Comparison of ENCODE assay signal across 1 cellular context in the genomic region with DNA sequence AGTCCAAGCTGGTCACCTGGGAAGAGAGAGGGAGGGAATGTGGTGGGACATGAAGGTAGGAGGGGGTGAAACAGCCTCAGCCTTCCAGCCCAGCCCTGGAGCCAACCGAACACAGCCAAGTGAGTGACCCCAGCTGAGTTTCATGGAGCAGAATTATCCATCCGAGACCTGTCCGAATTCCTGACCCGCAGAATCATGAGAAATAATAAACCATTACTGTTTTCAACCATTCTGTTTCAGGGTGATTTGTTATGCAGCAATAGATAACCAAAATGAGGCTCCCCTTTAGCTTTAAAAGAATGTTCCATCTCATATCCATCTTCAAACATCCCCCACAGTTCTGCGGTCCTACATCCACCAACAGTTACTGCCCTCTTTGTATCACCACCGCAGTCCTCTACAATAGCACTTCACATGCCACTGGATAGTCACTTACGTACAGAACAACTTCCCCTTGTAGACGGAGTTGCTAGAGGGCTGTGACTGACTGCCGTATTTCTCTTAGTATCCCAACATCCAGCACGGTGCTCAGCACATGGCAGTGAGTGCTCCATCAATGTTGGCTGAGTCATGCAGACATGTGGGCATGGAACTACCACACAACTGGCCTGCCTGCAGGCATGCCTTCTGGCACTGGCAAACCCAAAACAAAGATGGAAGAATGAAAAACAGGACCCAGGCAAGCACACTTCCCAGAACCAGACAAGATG.
A peak's percentile ranks its signal among the peaks of the same experiment; 100 is the strongest.
TF ChIP-seq lines count a peak whose summit lies in the region.

No MANE protein-coding gene starts in this region.

TF ChIP-seq in H1, 55 proteins besides CTCF, POLR2A, EP300 and RAD21:
- TF ChIP-seq ZNF274 (IDR thresholded peaks at IDR 0.05; ENCODE audit: borderline replicate concordance, extremely low read depth, low read length): no peak
- TF ChIP-seq, protein P1, sequence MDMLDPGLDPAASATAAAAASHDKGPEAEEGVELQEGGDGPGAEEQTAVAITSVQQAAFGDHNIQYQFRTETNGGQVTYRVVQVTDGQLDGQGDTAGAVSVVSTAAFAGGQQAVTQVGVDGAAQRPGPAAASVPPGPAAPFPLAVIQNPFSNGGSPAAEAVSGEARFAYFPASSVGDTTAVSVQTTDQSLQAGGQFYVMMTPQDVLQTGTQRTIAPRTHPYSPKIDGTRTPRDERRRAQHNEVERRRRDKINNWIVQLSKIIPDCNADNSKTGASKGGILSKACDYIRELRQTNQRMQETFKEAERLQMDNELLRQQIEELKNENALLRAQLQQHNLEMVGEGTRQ (IDR thresholded peaks at IDR 0.05; ENCODE audit: low read length): no peak
- TF ChIP-seq, protein P2, sequence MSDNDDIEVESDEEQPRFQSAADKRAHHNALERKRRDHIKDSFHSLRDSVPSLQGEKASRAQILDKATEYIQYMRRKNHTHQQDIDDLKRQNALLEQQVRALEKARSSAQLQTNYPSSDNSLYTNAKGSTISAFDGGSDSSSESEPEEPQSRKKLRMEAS (IDR thresholded peaks at IDR 0.05): 0 out of 2 replicates have a peak, but pooled peaks have one; percentile 13
